In genomic region chr1:211577826-211578639, GRCh38 we compare ENCODE assay signal across 8 cellular contexts. TPM values are rescaled to one million over a fixed set of nuclear protein-coding genes. Genes with fewer than 3 reads are reported as not detected.
A peak's percentile ranks its signal among the peaks of the same experiment; 100 is the strongest.
DNase-seq lines count a peak whose midpoint lies in the region; ATAC-seq and TF ChIP-seq lines count a peak whose summit lies in the region.

No MANE protein-coding gene starts in this region.

- peaks cover 19% of the 10 kb centered on the region for H3K79me2 ChIP-seq in trophoblast cell (ENCODE audit: control insufficient read depth, insufficient read depth, low read length, poor library complexity)

- peak; percentile 47 for TF ChIP-seq POLR2A in transverse colon (IDR thresholded peaks at IDR 0.05)

- H3K9me3 ChIP-seq in trophoblast cell (ENCODE audit: insufficient read depth, low read depth, low read length) (peaks cover 2% of the 10 kb centered on the region), transverse colon (no peaks in the 10 kb centered on the region)

- peaks cover 2 to 5% of the 10 kb centered on the region in 2 experiments for H3K4me1 ChIP-seq in trophoblast cell (ENCODE audit: control insufficient read depth in 1 of 2, insufficient read depth in 2 of 2, low read length in 2 of 2)
- peaks cover 23 to 63% (median 30%) of the 10 kb centered on the region in 4 donors for H3K4me1 ChIP-seq in transverse colon

- no peaks in the 10 kb centered on the region for H3K9me3 Mint-ChIP-seq in activated naive CD4-positive, alpha-beta T cell treated with anti-CD3 and anti-CD28 coated beads, Interleukin-2, amount 50 U/mL, for 72 hours

- peak overlapping the region; percentile 52 to 85 for H3K27ac Mint-ChIP-seq in activated naive CD4-positive, alpha-beta T cell treated with anti-CD3 and anti-CD28 coated beads, Interleukin-2, amount 50 U/mL, for 72 hours

- peak overlapping the region; percentile 33 for H4K8ac ChIP-seq in trophoblast cell (ENCODE audit: low read depth, low read length)

- H2BK5ac ChIP-seq in trophoblast cell (ENCODE audit: low read depth, low read length, poor library complexity): peak overlapping the region; percentile 93

- DNase-seq in Daoy (ENCODE audit: low read depth): peak; percentile 87
- DNase-seq in Jurkat, Clone E6-1 (ENCODE audit: low read depth, low spot score): peak; percentile 39
- DNase-seq in activated naive CD4-positive, alpha-beta T cell treated with anti-CD3 and anti-CD28 coated beads, Interleukin-2, amount 50 U/mL, for 72 hours (ENCODE audit: low spot score in 2 of 2): peak; percentile 69 to 79
- DNase-seq in Right ventricle myocardium superior: peak; percentile 84
- peak; percentile 71 to 82 for DNase-seq in trophoblast cell
- peak; percentile 85 for DNase-seq in transverse colon

- H3K4me2 ChIP-seq in trophoblast cell (ENCODE audit: low read length): peak overlapping the region; percentile 60

- peak; percentile 70 to 93 (median 85) for TF ChIP-seq CTCF in transverse colon (IDR thresholded peaks at IDR 0.05)

- H3K18ac ChIP-seq in trophoblast cell (ENCODE audit: low read length): peak overlapping the region; percentile 89

- peaks cover 0 to 4% of the 10 kb centered on the region in 2 experiments for H3K36me3 ChIP-seq in trophoblast cell (ENCODE audit: control insufficient read depth in 1 of 2, insufficient read depth in 2 of 2, low read length in 2 of 2)
- peaks cover 0 to 8% (median 0%) of the 10 kb centered on the region in 4 donors for H3K36me3 ChIP-seq in transverse colon

- H3K27me3 ChIP-seq in trophoblast cell (ENCODE audit: insufficient read depth, low read length): no peaks in the 10 kb centered on the region
- no peaks in the 10 kb centered on the region for H3K27me3 ChIP-seq in transverse colon

- H3K23ac ChIP-seq in trophoblast cell (ENCODE audit: low read length): no peak overlapping the region

- peak overlapping the region; percentile 81 for H3K9ac ChIP-seq in trophoblast cell (ENCODE audit: low read length)

- H2AK5ac ChIP-seq in trophoblast cell (ENCODE audit: low read length): peak overlapping the region; percentile 27

- H4K91ac ChIP-seq in trophoblast cell (ENCODE audit: low read depth, low read length): peak overlapping the region; percentile 93

- H3K14ac ChIP-seq in trophoblast cell (ENCODE audit: low read length): peak overlapping the region; percentile 97

- peaks cover 21% of the 10 kb centered on the region for H3K79me1 ChIP-seq in trophoblast cell (ENCODE audit: low read length)

- WGBS in trophoblast cell (ENCODE audit: extremely low coverage, insufficient coverage, insufficient read length): no CpG with 5 or more reads among the region's 75 CpGs
- 0% methylated on average over 49 of the region's 75 CpGs; no CpG with 5 or more reads in 1 of the 2 donors for WGBS in transverse colon (ENCODE audit: low coverage in 1 of 2), 2 donors

- TF ChIP-seq EP300 in transverse colon (IDR thresholded peaks at IDR 0.05; ENCODE audit: low read depth): no peak

- H2BK12ac ChIP-seq in trophoblast cell (ENCODE audit: low read length): peak overlapping the region; percentile 7

- peak overlapping the region; percentile 98 for H2BK120ac ChIP-seq in trophoblast cell (ENCODE audit: insufficient read depth, low read length, poor library complexity)

- H4K12ac ChIP-seq in trophoblast cell (ENCODE audit: low read depth, low read length): peak overlapping the region; percentile 46

- H3K27ac ChIP-seq in trophoblast cell (ENCODE audit: low read depth, low read length) (peak overlapping the region; percentile 98), transverse colon (peak overlapping the region; percentile 94 to 99 (median 98))

- intact Hi-C loops in Right ventricle myocardium superior (cut with DNase I) (loop anchor here (5.0 kb wide), 1 partner anchor 69 kb away; no protein-coding TSS in a partner anchor), transverse colon (cut with DNase I; ENCODE audit: low total_unique reads) (loop anchor here (2.0 kb wide), 1 partner anchor 77 kb away; no protein-coding TSS in a partner anchor)

- H3K4me3 ChIP-seq in Jurkat, Clone E6-1 (ENCODE audit: low read length): peak overlapping the region; percentile 75
- H3K4me3 ChIP-seq in trophoblast cell (ENCODE audit: low read depth, low read length) (peak overlapping the region; percentile 98), transverse colon (peak overlapping the region; percentile 53 to 93 (median 88))

- peak overlapping the region; percentile 32 for H2AFZ ChIP-seq in trophoblast cell (ENCODE audit: insufficient read depth, low read length, poor library complexity)

- H3K36me3 Mint-ChIP-seq in activated naive CD4-positive, alpha-beta T cell treated with anti-CD3 and anti-CD28 coated beads, Interleukin-2, amount 50 U/mL, for 72 hours: no peaks in the 10 kb centered on the region

- in situ Hi-C loops in transverse colon (cut with MboI; ENCODE audit: low pct_ligation_motif_present in 1 of 4, low pct_unique_long_range_greater_than_20kb in 1 of 4, low sequenced_read_pairs in 3 of 4): loop anchor here in 2 of 4 donors (10.0 kb wide), 1 partner anchor 77 kb away; no protein-coding TSS in a partner anchor

- peak overlapping the region; percentile 81 for H3K4ac ChIP-seq in trophoblast cell (ENCODE audit: low read depth, low read length)

- ATAC-seq in GM21529 (IDR thresholded peaks at IDR 0.05; ENCODE audit: unreplicated experiment) (peak; percentile 40), SK-N-SH treated with all-trans-retinoic acid at 6 μM for 48 hours (peak; percentile 77), Right ventricle myocardium superior (ENCODE audit: poor library complexity) (peak; percentile 79)
- peak; percentile 61 to 62 for ATAC-seq in activated naive CD4-positive, alpha-beta T cell treated with anti-CD3 and anti-CD28 coated beads, Interleukin-2, amount 50 U/mL, for 72 hours

TF ChIP-seq in SK-N-SH treated with all-trans-retinoic acid at 6 μM for 48 hours, 23 proteins besides CTCF, POLR2A, EP300 and RAD21:
- TF ChIP-seq ZNF8 (CRISPR knock-in tag; IDR thresholded peaks at IDR 0.05): no peak
- no peak for TF ChIP-seq ZC3H10 (CRISPR knock-in tag; IDR thresholded peaks at IDR 0.05)
- TF ChIP-seq, protein P1, sequence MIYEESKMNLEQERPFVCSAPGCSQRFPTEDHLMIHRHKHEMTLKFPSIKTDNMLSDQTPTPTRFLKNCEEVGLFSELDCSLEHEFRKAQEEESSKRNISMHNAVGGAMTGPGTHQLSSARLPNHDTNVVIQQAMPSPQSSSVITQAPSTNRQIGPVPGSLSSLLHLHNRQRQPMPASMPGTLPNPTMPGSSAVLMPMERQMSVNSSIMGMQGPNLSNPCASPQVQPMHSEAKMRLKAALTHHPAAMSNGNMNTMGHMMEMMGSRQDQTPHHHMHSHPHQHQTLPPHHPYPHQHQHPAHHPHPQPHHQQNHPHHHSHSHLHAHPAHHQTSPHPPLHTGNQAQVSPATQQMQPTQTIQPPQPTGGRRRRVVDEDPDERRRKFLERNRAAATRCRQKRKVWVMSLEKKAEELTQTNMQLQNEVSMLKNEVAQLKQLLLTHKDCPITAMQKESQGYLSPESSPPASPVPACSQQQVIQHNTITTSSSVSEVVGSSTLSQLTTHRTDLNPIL (CRISPR knock-in tag; IDR thresholded peaks at IDR 0.05; ENCODE audit: low read depth): no peak
- no peak for TF ChIP-seq TOX (CRISPR knock-in tag; IDR thresholded peaks at IDR 0.05; ENCODE audit: borderline replicate concordance)
- no peak for TF ChIP-seq PPARA (CRISPR knock-in tag; IDR thresholded peaks at IDR 0.05; ENCODE audit: borderline replicate concordance)
- TF ChIP-seq ARNTL (CRISPR knock-in tag; IDR thresholded peaks at IDR 0.05; ENCODE audit: borderline replicate concordance, low read depth): no peak
- TF ChIP-seq GLIS3 (CRISPR knock-in tag; IDR thresholded peaks at IDR 0.05): no peak
- no peak for TF ChIP-seq OSR1 (CRISPR knock-in tag; IDR thresholded peaks at IDR 0.05)
- TF ChIP-seq ZFP3 (CRISPR knock-in tag; IDR thresholded peaks at IDR 0.05): no peak
- TF ChIP-seq, protein P2, sequence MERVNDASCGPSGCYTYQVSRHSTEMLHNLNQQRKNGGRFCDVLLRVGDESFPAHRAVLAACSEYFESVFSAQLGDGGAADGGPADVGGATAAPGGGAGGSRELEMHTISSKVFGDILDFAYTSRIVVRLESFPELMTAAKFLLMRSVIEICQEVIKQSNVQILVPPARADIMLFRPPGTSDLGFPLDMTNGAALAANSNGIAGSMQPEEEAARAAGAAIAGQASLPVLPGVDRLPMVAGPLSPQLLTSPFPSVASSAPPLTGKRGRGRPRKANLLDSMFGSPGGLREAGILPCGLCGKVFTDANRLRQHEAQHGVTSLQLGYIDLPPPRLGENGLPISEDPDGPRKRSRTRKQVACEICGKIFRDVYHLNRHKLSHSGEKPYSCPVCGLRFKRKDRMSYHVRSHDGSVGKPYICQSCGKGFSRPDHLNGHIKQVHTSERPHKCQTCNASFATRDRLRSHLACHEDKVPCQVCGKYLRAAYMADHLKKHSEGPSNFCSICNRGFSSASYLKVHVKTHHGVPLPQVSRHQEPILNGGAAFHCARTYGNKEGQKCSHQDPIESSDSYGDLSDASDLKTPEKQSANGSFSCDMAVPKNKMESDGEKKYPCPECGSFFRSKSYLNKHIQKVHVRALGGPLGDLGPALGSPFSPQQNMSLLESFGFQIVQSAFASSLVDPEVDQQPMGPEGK (CRISPR knock-in tag; IDR thresholded peaks at IDR 0.05; ENCODE audit: borderline replicate concordance): no peak
- TF ChIP-seq ISL1 (CRISPR knock-in tag; IDR thresholded peaks at IDR 0.05): no peak
- TF ChIP-seq TCF4 (CRISPR knock-in tag; IDR thresholded peaks at IDR 0.05; ENCODE audit: borderline replicate concordance): no peak
- TF ChIP-seq CSRNP3 (CRISPR knock-in tag; IDR thresholded peaks at IDR 0.05): no peak

RNA-seq across cellular contexts. Expression of gene SLC30A1, which starts 0.9 kb away (rescaled TPM):
- total RNA-seq in Daoy (2014; rRNA removed; shearing (Covaris generic)): 11.3 and 18.2 TPM in 2 replicates
- polyA plus RNA-seq in Jurkat, Clone E6-1 (2012; ENCODE audit: insufficient read depth, insufficient read length): 3.5 TPM
- total RNA-seq in activated naive CD4-positive, alpha-beta T cell treated with anti-CD3 and anti-CD28 coated beads, Interleukin-2, amount 50 U/mL, for 72 hours: 1 to 10 TPM; 1.3 to 2.4 TPM
- total RNA-seq in Right ventricle myocardium superior (9.8 TPM), transverse colon (10 to 100 TPM; 14.5 to 42.3 (median 26.0) TPM)
- polyA plus RNA-seq in trophoblast cell (2013): 33.1 and 36.2 TPM in 2 replicates

Comparison
In these comparisons a context has a peak if more than half of its experiments do, and no peak if none do; other contexts are left out.
1. Peak in every context shown above with its lines: DNase-seq, ATAC-seq, H3K4me3 ChIP-seq and H3K27ac ChIP-seq.